In the genomic region with DNA sequence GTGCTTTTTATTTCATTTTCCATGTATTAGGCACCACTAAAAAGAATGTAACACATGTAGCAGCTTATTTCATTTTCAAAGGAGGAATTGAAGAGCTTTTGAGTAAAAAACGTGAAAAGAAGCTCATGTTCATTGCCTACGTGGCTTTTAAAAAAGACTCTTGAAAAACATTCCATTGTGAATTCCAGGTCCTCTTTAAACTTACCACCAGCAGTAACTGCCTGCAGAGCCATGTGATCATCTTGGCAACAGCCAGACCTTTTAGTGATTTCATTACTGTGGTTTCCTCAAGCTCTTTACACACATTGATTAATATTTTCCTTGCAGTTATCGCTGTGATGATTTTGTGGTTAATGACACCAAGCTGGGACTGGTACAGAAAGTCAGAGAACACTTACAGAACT, we compare ENCODE assay signal across 8 cellular contexts. TPM values are rescaled to one million over a fixed set of nuclear protein-coding genes. Genes with fewer than 3 reads are reported as not detected.
DNase-seq lines count a peak whose midpoint lies in the region; ATAC-seq, FAIRE-seq and TF ChIP-seq lines count a peak whose summit lies in the region.

No MANE protein-coding gene starts in this region.

- no peaks in the 10 kb centered on the region for H4K20me1 ChIP-seq in mammary epithelial cell (ENCODE audit: insufficient read depth, low read length)

- H2AFZ ChIP-seq in mammary epithelial cell (ENCODE audit: low read depth, low read length) = no peak overlapping the region

- no TSS peak for BruUV-seq in mammary epithelial cell (replicated peaks; lab: Mats Ljungman, UMichigan)

- CTCF ChIA-PET in mammary epithelial cell (lab: Charles Lee; ENCODE audit: low non-redundant PET) = interaction anchor here (0.9 kb wide), 1 partner anchor 66 kb away, joined by 4 read pairs; no protein-coding TSS in a partner anchor

- H3K9me3 ChIP-seq in HUES64 (ENCODE audit: insufficient read depth, low read depth, low read length) = no peaks in the 10 kb centered on the region
- no peaks in the 10 kb centered on the region for H3K9me3 ChIP-seq in mammary epithelial cell (replicated peaks; ENCODE audit: insufficient read depth, low read length)
- H3K9me3 ChIP-seq in left lung = no peaks in the 10 kb centered on the region

- peak overlapping the region; percentile 76 for H3K4me2 ChIP-seq in mammary epithelial cell (ENCODE audit: insufficient read depth, low read depth, low read length)

- in situ Hi-C loops in mammary epithelial cell (cut with MboI; ENCODE audit: low sequenced_read_pairs in 2 of 2) = loop anchor here in 1 of 2 donors (10.0 kb wide), 1 partner anchor 69 kb away; no protein-coding TSS in a partner anchor

- H3K4me3 ChIP-seq in HUES64 (ENCODE audit: low read length) = peak overlapping the region; percentile 17; the same call in 1 of the 2 replicates
- no peak overlapping the region for H3K4me3 ChIP-seq in mammary epithelial cell (replicated peaks in 1 of 3; ENCODE audit: insufficient read depth in 1 of 3, low read depth in 2 of 3, low read length in 3 of 3)
- no peak overlapping the region for H3K4me3 ChIP-seq in left lung

- peaks cover 8% of the 10 kb centered on the region for H3K79me2 ChIP-seq in mammary epithelial cell (ENCODE audit: insufficient read depth, low read length)

- 36% methylated on average over 3 of the region's 3 CpGs for WGBS in HUES64
- WGBS in mammary epithelial cell (ENCODE audit: low coverage, missing lambda C conversion rate) = 2% methylated on average over 3 of the region's 3 CpGs

- TF ChIP-seq CTCF in mammary epithelial cell (conservative IDR thresholded peaks at IDR 0.05 in 1 of 2, IDR thresholded peaks at IDR 0.05 in 1 of 2; ENCODE audit: extremely low read depth in 1 of 2, insufficient read depth in 1 of 2, low read depth in 1 of 2, low read length in 2 of 2) (no peak), left lung (IDR thresholded peaks at IDR 0.05) (no peak)

- FAIRE-seq in frontal cortex (lab: Jason Lieb, UNC) = no peak

- H3K9ac ChIP-seq in HUES64 (ENCODE audit: low read depth, low read length) (peak overlapping the region; percentile 63; the same call in 1 of the 2 replicates), mammary epithelial cell (ENCODE audit: insufficient read depth, low read length) (peak overlapping the region; percentile 23)

- H3K4me1 ChIP-seq in HUES64 (ENCODE audit: insufficient read depth, low read length) (peaks cover 26% of the 10 kb centered on the region), mammary epithelial cell (ENCODE audit: insufficient read depth, low read length) (peaks cover 22% of the 10 kb centered on the region), left lung (peaks cover 23 to 26% of the 10 kb centered on the region in 2 donors)

- dilution Hi-C loops in mammary epithelial cell (cut with HindIII; ENCODE audit: low sequenced_read_pairs) = no loop called here

- H3K27me3 ChIP-seq in HUES64 (ENCODE audit: insufficient read depth, low read length) (no peaks in the 10 kb centered on the region), mammary epithelial cell (ENCODE audit: insufficient read depth, low read length) (no peaks in the 10 kb centered on the region), left lung (no peaks in the 10 kb centered on the region)

- peak; percentile 91 for ATAC-seq in left lung
- no peak for ATAC-seq in GM21390 (IDR thresholded peaks at IDR 0.05; ENCODE audit: unreplicated experiment)

- DNase-seq in AML-193 (lab: John Stamatoyannopoulos, UW) (peak; percentile 22 to 44), mammary epithelial cell (peak; percentile 92), left lung (peak in 1 of 2 donors; percentile 69), ureter (ENCODE audit: low spot score) (peak; percentile 54), frontal cortex (ENCODE audit: low spot score in 2 of 2) (no peak), substantia nigra (lab: John Stamatoyannopoulos, UW) (no peak)

- intact Hi-C loops in mammary epithelial cell (cut with micrococcal nuclease) (loop anchor here (1.0 kb wide), 1 partner anchor 49 kb away; the partner anchor contains the start of gene USP3), left lung (cut with DNase I) (no loop called here)

- H3K36me3 ChIP-seq in HUES64 (ENCODE audit: insufficient read depth, low read length) (no peaks in the 10 kb centered on the region), mammary epithelial cell (ENCODE audit: insufficient read depth, low read length) (no peaks in the 10 kb centered on the region), left lung (peaks cover 0 to 32% of the 10 kb centered on the region in 2 donors)

- peak overlapping the region; percentile 81; the same call in 1 of the 2 replicates for H3K27ac ChIP-seq in HUES64 (ENCODE audit: low read depth, low read length)
- H3K27ac ChIP-seq in mammary epithelial cell (ENCODE audit: insufficient read depth, low read depth, low read length) = peak overlapping the region; percentile 57
- H3K27ac ChIP-seq in left lung = peak overlapping the region; percentile 72 to 85
- H3K27ac ChIP-seq in substantia nigra (ENCODE audit: low read depth, low read length, poor library complexity, severe bottlenecking) = no peak overlapping the region

RNA-seq across cellular contexts. Expression of gene FBXL22, which starts 43.8 kb away (rescaled TPM):
- 0.45 TPM for polyA plus RNA-seq in HUES64 (2013, experiment 1 of 2)
- polyA plus RNA-seq in HUES64 (2013, experiment 2 of 2) = 0.76 TPM
- 1 to 10 TPM in 1 of 2 donors, under 1 TPM in 1; 0.40 to 1.7 TPM for total RNA-seq in mammary epithelial cell
- 0.20 TPM for polyA plus RNA-seq in mammary epithelial cell
- polyA minus RNA-seq in mammary epithelial cell = not detected
- total RNA-seq in left lung = 1 to 10 TPM; 2.3 to 4.4 TPM
- total RNA-seq in ureter = 13.3 TPM
- 0.82 TPM for total RNA-seq in frontal cortex

RNA-seq across cellular contexts. Expression of gene USP3, which starts 49.0 kb away (rescaled TPM):
- polyA plus RNA-seq in HUES64 (2013, experiment 1 of 2) = 23.4 TPM
- polyA plus RNA-seq in HUES64 (2013, experiment 2 of 2) = 33.9 TPM
- total RNA-seq in mammary epithelial cell (10 to 100 TPM; 26.3 to 30.6 TPM), left lung (10 to 100 TPM; 53.5 to 80.7 TPM), ureter (107 TPM), frontal cortex (68.9 TPM)
- polyA plus RNA-seq in mammary epithelial cell = 13.6 TPM
- 50.9 TPM for polyA minus RNA-seq in mammary epithelial cell

Comparison
In these comparisons a context has a peak if more than half of its experiments do, and no peak if none do; other contexts are left out.
1. DNase-seq: peak in AML-193 (2 of 2), mammary epithelial cell (single experiment) and ureter (single experiment); none in frontal cortex (0 of 2) and substantia nigra (0 of 49).